1 cellular context compared by ENCODE assay signal in genomic region chr20:16209826-16210365, GRCh38.
TF ChIP-seq lines count a peak whose summit lies in the region.

No MANE protein-coding gene starts in this region.

TF ChIP-seq in GM23338, 12 proteins besides CTCF, POLR2A, EP300 and RAD21 (continued from another document):
- TF ChIP-seq ZNF462 (CRISPR knock-in tag; IDR thresholded peaks at IDR 0.05), result no peak
- TF ChIP-seq EZH2 (IDR thresholded peaks at IDR 0.05; ENCODE audit: low read depth, unreplicated experiment), result no peak
- TF ChIP-seq JUNB (IDR thresholded peaks at IDR 0.05; ENCODE audit: unreplicated experiment), result no peak
- no peak for TF ChIP-seq CREB1 (CRISPR knock-in tag; IDR thresholded peaks at IDR 0.05; ENCODE audit: low read depth)
- no peak for TF ChIP-seq ZNF114 (CRISPR knock-in tag; IDR thresholded peaks at IDR 0.05)
- TF ChIP-seq STAT1 (IDR thresholded peaks at IDR 0.05; ENCODE audit: unreplicated experiment), result no peak
- no peak for TF ChIP-seq NANOG (IDR thresholded peaks at IDR 0.05; ENCODE audit: borderline replicate concordance)
- no peak for TF ChIP-seq REST (IDR thresholded peaks at IDR 0.05; ENCODE audit: unreplicated experiment)
- TF ChIP-seq ETS1 (IDR thresholded peaks at IDR 0.05), result no peak
